Comparison of ENCODE assay signal across 1 cellular context in the genomic region with DNA sequence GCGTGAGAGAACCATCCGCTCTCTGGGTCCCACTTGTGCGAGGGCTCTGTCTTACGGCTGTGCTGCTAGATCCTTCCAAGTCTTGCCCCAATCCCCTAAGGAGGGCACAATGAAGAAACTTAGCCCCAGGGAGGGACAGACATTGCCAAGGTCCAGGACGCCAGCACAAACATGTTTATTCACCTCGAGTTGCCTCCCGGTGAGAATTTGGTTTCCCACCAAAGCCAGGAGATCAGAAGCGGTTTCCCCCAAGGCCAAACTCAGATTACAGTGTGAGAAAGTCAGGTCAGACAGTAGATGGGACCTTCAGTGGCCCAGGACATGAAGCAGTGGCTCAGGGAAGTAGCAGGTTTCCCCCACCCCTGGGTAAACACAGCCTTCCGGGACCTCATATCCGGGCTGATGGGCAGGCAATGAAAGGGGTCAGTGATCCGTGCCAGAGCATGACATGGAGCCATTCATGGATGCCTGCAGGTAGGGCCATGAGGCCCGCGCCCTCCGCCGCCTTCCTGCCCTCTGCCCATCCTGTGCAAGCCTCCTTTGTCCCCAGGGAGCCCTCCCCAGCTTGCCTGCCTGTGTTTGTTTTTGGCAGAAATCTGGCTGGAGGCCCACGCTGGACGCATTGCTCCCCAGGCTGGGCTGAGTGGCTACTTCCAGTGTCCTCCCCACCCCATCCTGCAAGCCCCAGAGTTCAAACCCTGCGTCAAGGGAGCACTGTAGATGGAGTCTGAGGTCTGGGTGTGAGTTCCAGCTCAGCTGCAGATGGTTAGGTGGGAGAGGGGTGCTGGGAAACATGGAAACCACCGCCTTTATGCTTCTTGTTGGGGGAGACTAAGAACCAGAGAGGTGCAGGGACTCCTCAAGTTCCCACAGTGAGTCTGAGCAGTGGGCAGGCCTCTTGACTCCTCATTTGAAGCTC.
TF ChIP-seq lines count a peak whose summit lies in the region.

No MANE protein-coding gene starts in this region.

TF ChIP-seq in HepG2, 621 proteins besides CTCF, POLR2A, EP300 and RAD21 (continued from another document and continues in another):
- TF ChIP-seq, protein P1, sequence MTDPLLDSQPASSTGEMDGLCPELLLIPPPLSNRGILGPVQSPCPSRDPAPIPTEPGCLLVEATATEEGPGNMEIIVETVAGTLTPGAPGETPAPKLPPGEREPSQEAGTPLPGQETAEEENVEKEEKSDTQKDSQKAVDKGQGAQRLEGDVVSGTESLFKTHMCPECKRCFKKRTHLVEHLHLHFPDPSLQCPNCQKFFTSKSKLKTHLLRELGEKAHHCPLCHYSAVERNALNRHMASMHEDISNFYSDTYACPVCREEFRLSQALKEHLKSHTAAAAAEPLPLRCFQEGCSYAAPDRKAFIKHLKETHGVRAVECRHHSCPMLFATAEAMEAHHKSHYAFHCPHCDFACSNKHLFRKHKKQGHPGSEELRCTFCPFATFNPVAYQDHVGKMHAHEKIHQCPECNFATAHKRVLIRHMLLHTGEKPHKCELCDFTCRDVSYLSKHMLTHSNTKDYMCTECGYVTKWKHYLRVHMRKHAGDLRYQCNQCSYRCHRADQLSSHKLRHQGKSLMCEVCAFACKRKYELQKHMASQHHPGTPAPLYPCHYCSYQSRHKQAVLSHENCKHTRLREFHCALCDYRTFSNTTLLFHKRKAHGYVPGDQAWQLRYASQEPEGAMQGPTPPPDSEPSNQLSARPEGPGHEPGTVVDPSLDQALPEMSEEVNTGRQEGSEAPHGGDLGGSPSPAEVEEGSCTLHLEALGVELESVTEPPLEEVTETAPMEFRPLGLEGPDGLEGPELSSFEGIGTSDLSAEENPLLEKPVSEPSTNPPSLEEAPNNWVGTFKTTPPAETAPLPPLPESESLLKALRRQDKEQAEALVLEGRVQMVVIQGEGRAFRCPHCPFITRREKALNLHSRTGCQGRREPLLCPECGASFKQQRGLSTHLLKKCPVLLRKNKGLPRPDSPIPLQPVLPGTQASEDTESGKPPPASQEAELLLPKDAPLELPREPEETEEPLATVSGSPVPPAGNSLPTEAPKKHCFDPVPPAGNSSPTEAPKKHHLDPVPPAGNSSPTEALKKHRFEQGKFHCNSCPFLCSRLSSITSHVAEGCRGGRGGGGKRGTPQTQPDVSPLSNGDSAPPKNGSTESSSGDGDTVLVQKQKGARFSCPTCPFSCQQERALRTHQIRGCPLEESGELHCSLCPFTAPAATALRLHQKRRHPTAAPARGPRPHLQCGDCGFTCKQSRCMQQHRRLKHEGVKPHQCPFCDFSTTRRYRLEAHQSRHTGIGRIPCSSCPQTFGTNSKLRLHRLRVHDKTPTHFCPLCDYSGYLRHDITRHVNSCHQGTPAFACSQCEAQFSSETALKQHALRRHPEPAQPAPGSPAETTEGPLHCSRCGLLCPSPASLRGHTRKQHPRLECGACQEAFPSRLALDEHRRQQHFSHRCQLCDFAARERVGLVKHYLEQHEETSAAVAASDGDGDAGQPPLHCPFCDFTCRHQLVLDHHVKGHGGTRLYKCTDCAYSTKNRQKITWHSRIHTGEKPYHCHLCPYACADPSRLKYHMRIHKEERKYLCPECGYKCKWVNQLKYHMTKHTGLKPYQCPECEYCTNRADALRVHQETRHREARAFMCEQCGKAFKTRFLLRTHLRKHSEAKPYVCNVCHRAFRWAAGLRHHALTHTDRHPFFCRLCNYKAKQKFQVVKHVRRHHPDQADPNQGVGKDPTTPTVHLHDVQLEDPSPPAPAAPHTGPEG (CRISPR knock-in tag; IDR thresholded peaks at IDR 0.05) = peak; percentile 61
- TF ChIP-seq, protein P2, sequence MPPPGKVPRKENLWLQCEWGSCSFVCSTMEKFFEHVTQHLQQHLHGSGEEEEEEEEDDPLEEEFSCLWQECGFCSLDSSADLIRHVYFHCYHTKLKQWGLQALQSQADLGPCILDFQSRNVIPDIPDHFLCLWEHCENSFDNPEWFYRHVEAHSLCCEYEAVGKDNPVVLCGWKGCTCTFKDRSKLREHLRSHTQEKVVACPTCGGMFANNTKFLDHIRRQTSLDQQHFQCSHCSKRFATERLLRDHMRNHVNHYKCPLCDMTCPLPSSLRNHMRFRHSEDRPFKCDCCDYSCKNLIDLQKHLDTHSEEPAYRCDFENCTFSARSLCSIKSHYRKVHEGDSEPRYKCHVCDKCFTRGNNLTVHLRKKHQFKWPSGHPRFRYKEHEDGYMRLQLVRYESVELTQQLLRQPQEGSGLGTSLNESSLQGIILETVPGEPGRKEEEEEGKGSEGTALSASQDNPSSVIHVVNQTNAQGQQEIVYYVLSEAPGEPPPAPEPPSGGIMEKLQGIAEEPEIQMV (CRISPR knock-in tag; IDR thresholded peaks at IDR 0.05; ENCODE audit: low read depth) = peak; percentile 95
- TF ChIP-seq ZNF253 (CRISPR knock-in tag; IDR thresholded peaks at IDR 0.05; ENCODE audit: borderline replicate concordance) (no peak), U2AF1 (optimal IDR thresholded peaks at IDR 0.05; ENCODE audit: low read depth, low read length) (peak; percentile 87), YY1 (IDR thresholded peaks at IDR 0.05; ENCODE audit: insufficient read depth, insufficient replicate concordance, low read depth, low read length) (peak; percentile 87), ZNF776 (CRISPR knock-in tag; IDR thresholded peaks at IDR 0.05) (peak; percentile 85; the same call in 1 of the 2 replicates), RXRB (CRISPR knock-in tag; IDR thresholded peaks at IDR 0.05; ENCODE audit: borderline replicate concordance) (peak; percentile 99), STAG1 (CRISPR knock-in tag; IDR thresholded peaks at IDR 0.05) (no peak; the same call in 1 of the 2 replicates), RNF2 (conservative IDR thresholded peaks at IDR 0.05; ENCODE audit: low read depth) (peak; percentile 36; the same call in 1 of the 2 replicates), SMARCE1 (IDR thresholded peaks at IDR 0.05; ENCODE audit: borderline replicate concordance) (no peak), ZNF766 (CRISPR knock-in tag; IDR thresholded peaks at IDR 0.05; ENCODE audit: borderline replicate concordance) (no peak), SOX13 (IDR thresholded peaks at IDR 0.05) (peak; percentile 75), SOX13 (CRISPR knock-in tag; conservative IDR thresholded peaks at IDR 0.05 in 1 of 2, IDR thresholded peaks at IDR 0.05 in 1 of 2) (peak in 1 of 2 experiments; percentile 90; a peak in 2 of 4 replicates), ZSCAN9 (CRISPR knock-in tag; IDR thresholded peaks at IDR 0.05; ENCODE audit: borderline replicate concordance) (peak; percentile 99), ZNF205 (CRISPR knock-in tag; IDR thresholded peaks at IDR 0.05) (peak; percentile 89), ZNF567 (CRISPR knock-in tag; IDR thresholded peaks at IDR 0.05; ENCODE audit: borderline replicate concordance) (no peak; the same call in 1 of the 2 replicates), CREM (IDR thresholded peaks at IDR 0.05) (peak; percentile 88), CREM (CRISPR knock-in tag; IDR thresholded peaks at IDR 0.05) (no peak), ZNF383 (CRISPR knock-in tag; IDR thresholded peaks at IDR 0.05; ENCODE audit: borderline replicate concordance) (peak; percentile 99; the same call in 1 of the 2 replicates), REXO4 (CRISPR knock-in tag; IDR thresholded peaks at IDR 0.05; ENCODE audit: borderline replicate concordance) (peak; percentile 15; the same call in 1 of the 2 replicates), KLF16 (CRISPR knock-in tag; IDR thresholded peaks at IDR 0.05) (peak; percentile 30 to 95; a peak in 2 of 4 replicates), ZNF326 (CRISPR knock-in tag; IDR thresholded peaks at IDR 0.05; ENCODE audit: borderline replicate concordance) (0 out of 2 replicates have a peak, but pooled peaks have one; percentile 37), ZSCAN20 (CRISPR knock-in tag; IDR thresholded peaks at IDR 0.05; ENCODE audit: borderline replicate concordance) (0 out of 2 replicates have a peak, but pooled peaks have one; percentile 52), DPF2 (CRISPR knock-in tag; IDR thresholded peaks at IDR 0.05; ENCODE audit: borderline replicate concordance, low read depth) (peak; percentile 99), AGO1 (IDR thresholded peaks at IDR 0.05; ENCODE audit: low read depth, low read length, poor library complexity, severe bottlenecking) (no peak), NR2F1 (CRISPR knock-in tag; IDR thresholded peaks at IDR 0.05) (peak; percentile 63 to 84), MAZ (IDR thresholded peaks at IDR 0.05; ENCODE audit: borderline replicate concordance, low read depth, low read length) (peak; percentile 50; the same call in 1 of the 2 replicates), MAZ (CRISPR knock-in tag; IDR thresholded peaks at IDR 0.05; ENCODE audit: low read depth) (peak; percentile 67)
- TF ChIP-seq, protein P3, sequence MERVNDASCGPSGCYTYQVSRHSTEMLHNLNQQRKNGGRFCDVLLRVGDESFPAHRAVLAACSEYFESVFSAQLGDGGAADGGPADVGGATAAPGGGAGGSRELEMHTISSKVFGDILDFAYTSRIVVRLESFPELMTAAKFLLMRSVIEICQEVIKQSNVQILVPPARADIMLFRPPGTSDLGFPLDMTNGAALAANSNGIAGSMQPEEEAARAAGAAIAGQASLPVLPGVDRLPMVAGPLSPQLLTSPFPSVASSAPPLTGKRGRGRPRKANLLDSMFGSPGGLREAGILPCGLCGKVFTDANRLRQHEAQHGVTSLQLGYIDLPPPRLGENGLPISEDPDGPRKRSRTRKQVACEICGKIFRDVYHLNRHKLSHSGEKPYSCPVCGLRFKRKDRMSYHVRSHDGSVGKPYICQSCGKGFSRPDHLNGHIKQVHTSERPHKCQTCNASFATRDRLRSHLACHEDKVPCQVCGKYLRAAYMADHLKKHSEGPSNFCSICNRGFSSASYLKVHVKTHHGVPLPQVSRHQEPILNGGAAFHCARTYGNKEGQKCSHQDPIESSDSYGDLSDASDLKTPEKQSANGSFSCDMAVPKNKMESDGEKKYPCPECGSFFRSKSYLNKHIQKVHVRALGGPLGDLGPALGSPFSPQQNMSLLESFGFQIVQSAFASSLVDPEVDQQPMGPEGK (CRISPR knock-in tag; IDR thresholded peaks at IDR 0.05) = peak; percentile 99
- TF ChIP-seq, protein P4, sequence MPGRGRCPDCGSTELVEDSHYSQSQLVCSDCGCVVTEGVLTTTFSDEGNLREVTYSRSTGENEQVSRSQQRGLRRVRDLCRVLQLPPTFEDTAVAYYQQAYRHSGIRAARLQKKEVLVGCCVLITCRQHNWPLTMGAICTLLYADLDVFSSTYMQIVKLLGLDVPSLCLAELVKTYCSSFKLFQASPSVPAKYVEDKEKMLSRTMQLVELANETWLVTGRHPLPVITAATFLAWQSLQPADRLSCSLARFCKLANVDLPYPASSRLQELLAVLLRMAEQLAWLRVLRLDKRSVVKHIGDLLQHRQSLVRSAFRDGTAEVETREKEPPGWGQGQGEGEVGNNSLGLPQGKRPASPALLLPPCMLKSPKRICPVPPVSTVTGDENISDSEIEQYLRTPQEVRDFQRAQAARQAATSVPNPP (CRISPR knock-in tag; IDR thresholded peaks at IDR 0.05) = peak; percentile 6; the same call in 1 of the 2 replicates
- TF ChIP-seq, protein P5, sequence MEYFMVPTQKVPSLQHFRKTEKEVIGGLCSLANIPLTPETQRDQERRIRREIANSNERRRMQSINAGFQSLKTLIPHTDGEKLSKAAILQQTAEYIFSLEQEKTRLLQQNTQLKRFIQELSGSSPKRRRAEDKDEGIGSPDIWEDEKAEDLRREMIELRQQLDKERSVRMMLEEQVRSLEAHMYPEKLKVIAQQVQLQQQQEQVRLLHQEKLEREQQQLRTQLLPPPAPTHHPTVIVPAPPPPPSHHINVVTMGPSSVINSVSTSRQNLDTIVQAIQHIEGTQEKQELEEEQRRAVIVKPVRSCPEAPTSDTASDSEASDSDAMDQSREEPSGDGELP (IDR thresholded peaks at IDR 0.05; ENCODE audit: borderline replicate concordance, low read depth) = peak; percentile 86; the same call in 1 of the 2 replicates
- TF ChIP-seq, protein P6, sequence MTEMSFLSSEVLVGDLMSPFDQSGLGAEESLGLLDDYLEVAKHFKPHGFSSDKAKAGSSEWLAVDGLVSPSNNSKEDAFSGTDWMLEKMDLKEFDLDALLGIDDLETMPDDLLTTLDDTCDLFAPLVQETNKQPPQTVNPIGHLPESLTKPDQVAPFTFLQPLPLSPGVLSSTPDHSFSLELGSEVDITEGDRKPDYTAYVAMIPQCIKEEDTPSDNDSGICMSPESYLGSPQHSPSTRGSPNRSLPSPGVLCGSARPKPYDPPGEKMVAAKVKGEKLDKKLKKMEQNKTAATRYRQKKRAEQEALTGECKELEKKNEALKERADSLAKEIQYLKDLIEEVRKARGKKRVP (CRISPR knock-in tag; IDR thresholded peaks at IDR 0.05) = peak in 1 of 2 experiments; percentile 94; a peak in 2 of 4 replicates
- TF ChIP-seq, protein P7, sequence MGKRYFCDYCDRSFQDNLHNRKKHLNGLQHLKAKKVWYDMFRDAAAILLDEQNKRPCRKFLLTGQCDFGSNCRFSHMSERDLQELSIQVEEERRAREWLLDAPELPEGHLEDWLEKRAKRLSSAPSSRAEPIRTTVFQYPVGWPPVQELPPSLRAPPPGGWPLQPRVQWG (CRISPR knock-in tag; IDR thresholded peaks at IDR 0.05; ENCODE audit: borderline replicate concordance, low read depth) = peak; percentile 88
- TF ChIP-seq, protein P8, sequence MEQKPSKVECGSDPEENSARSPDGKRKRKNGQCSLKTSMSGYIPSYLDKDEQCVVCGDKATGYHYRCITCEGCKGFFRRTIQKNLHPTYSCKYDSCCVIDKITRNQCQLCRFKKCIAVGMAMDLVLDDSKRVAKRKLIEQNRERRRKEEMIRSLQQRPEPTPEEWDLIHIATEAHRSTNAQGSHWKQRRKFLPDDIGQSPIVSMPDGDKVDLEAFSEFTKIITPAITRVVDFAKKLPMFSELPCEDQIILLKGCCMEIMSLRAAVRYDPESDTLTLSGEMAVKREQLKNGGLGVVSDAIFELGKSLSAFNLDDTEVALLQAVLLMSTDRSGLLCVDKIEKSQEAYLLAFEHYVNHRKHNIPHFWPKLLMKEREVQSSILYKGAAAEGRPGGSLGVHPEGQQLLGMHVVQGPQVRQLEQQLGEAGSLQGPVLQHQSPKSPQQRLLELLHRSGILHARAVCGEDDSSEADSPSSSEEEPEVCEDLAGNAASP (CRISPR knock-in tag; IDR thresholded peaks at IDR 0.05; ENCODE audit: borderline replicate concordance) = peak; percentile 96
- TF ChIP-seq, protein P9, sequence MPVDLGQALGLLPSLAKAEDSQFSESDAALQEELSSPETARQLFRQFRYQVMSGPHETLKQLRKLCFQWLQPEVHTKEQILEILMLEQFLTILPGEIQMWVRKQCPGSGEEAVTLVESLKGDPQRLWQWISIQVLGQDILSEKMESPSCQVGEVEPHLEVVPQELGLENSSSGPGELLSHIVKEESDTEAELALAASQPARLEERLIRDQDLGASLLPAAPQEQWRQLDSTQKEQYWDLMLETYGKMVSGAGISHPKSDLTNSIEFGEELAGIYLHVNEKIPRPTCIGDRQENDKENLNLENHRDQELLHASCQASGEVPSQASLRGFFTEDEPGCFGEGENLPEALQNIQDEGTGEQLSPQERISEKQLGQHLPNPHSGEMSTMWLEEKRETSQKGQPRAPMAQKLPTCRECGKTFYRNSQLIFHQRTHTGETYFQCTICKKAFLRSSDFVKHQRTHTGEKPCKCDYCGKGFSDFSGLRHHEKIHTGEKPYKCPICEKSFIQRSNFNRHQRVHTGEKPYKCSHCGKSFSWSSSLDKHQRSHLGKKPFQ (CRISPR knock-in tag; IDR thresholded peaks at IDR 0.05; ENCODE audit: insufficient replicate concordance) = peak; percentile 97
- TF ChIP-seq, protein P10, sequence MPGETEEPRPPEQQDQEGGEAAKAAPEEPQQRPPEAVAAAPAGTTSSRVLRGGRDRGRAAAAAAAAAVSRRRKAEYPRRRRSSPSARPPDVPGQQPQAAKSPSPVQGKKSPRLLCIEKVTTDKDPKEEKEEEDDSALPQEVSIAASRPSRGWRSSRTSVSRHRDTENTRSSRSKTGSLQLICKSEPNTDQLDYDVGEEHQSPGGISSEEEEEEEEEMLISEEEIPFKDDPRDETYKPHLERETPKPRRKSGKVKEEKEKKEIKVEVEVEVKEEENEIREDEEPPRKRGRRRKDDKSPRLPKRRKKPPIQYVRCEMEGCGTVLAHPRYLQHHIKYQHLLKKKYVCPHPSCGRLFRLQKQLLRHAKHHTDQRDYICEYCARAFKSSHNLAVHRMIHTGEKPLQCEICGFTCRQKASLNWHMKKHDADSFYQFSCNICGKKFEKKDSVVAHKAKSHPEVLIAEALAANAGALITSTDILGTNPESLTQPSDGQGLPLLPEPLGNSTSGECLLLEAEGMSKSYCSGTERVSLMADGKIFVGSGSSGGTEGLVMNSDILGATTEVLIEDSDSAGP (CRISPR knock-in tag; IDR thresholded peaks at IDR 0.05; ENCODE audit: borderline replicate concordance) = peak; percentile 96
